Comparison of ENCODE assay signal across 2 cellular contexts in the genomic region with DNA sequence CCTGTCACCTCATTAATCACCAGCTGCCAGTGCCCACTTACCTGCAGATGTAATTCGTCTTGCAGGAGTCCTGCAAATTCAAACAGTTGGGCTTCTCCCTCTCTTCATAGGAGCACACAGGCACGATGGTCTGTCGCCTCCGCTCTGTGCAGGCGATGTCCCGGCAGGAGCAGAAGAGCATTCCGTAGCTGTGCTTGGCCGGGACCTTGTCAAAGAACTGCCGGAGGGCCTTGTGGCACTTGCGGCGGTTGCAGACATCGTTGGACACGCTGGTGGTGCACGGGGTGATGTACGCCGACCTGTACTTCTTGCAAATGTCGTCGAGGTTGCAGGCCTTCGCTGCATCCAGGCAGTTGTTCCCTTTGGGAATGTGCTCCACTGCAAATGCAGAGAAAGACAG.
TF ChIP-seq lines count a peak whose summit lies in the region.

No MANE protein-coding gene starts in this region.

TF ChIP-seq in GM23338, 12 proteins besides CTCF, POLR2A, EP300 and RAD21 (continued from another document):
- TF ChIP-seq, protein P1, sequence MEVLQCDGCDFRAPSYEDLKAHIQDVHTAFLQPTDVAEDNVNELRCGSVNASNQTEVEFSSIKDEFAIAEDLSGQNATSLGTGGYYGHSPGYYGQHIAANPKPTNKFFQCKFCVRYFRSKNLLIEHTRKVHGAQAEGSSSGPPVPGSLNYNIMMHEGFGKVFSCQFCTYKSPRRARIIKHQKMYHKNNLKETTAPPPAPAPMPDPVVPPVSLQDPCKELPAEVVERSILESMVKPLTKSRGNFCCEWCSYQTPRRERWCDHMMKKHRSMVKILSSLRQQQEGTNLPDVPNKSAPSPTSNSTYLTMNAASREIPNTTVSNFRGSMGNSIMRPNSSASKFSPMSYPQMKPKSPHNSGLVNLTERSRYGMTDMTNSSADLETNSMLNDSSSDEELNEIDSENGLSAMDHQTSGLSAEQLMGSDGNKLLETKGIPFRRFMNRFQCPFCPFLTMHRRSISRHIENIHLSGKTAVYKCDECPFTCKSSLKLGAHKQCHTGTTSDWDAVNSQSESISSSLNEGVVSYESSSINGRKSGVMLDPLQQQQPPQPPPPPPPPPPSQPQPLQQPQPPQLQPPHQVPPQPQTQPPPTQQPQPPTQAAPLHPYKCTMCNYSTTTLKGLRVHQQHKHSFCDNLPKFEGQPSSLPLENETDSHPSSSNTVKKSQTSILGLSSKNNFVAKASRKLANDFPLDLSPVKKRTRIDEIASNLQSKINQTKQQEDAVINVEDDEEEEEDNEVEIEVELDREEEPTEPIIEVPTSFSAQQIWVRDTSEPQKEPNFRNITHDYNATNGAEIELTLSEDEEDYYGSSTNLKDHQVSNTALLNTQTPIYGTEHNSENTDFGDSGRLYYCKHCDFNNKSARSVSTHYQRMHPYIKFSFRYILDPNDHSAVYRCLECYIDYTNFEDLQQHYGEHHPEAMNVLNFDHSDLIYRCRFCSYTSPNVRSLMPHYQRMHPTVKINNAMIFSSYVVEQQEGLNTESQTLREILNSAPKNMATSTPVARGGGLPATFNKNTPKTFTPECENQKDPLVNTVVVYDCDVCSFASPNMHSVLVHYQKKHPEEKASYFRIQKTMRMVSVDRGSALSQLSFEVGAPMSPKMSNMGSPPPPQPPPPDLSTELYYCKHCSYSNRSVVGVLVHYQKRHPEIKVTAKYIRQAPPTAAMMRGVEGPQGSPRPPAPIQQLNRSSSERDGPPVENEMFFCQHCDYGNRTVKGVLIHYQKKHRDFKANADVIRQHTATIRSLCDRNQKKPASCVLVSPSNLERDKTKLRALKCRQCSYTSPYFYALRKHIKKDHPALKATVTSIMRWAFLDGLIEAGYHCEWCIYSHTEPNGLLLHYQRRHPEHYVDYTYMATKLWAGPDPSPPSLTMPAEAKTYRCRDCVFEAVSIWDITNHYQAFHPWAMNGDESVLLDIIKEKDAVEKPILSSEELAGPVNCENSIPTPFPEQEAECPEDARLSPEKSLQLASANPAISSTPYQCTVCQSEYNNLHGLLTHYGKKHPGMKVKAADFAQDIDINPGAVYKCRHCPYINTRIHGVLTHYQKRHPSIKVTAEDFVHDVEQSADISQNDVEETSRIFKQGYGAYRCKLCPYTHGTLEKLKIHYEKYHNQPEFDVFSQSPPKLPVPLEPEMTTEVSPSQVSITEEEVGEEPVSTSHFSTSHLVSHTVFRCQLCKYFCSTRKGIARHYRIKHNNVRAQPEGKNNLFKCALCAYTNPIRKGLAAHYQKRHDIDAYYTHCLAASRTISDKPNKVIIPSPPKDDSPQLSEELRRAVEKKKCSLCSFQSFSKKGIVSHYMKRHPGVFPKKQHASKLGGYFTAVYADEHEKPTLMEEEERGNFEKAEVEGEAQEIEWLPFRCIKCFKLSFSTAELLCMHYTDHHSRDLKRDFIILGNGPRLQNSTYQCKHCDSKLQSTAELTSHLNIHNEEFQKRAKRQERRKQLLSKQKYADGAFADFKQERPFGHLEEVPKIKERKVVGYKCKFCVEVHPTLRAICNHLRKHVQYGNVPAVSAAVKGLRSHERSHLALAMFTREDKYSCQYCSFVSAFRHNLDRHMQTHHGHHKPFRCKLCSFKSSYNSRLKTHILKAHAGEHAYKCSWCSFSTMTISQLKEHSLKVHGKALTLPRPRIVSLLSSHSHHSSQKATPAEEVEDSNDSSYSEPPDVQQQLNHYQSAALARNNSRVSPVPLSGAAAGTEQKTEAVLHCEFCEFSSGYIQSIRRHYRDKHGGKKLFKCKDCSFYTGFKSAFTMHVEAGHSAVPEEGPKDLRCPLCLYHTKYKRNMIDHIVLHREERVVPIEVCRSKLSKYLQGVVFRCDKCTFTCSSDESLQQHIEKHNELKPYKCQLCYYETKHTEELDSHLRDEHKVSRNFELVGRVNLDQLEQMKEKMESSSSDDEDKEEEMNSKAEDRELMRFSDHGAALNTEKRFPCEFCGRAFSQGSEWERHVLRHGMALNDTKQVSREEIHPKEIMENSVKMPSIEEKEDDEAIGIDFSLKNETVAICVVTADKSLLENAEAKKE (CRISPR knock-in tag; IDR thresholded peaks at IDR 0.05) = no peak
- no peak for TF ChIP-seq NANOG (IDR thresholded peaks at IDR 0.05; ENCODE audit: borderline replicate concordance)
- TF ChIP-seq JUNB (IDR thresholded peaks at IDR 0.05; ENCODE audit: unreplicated experiment) = no peak
- TF ChIP-seq ZNF114 (CRISPR knock-in tag; IDR thresholded peaks at IDR 0.05) = no peak
- TF ChIP-seq, protein P2, sequence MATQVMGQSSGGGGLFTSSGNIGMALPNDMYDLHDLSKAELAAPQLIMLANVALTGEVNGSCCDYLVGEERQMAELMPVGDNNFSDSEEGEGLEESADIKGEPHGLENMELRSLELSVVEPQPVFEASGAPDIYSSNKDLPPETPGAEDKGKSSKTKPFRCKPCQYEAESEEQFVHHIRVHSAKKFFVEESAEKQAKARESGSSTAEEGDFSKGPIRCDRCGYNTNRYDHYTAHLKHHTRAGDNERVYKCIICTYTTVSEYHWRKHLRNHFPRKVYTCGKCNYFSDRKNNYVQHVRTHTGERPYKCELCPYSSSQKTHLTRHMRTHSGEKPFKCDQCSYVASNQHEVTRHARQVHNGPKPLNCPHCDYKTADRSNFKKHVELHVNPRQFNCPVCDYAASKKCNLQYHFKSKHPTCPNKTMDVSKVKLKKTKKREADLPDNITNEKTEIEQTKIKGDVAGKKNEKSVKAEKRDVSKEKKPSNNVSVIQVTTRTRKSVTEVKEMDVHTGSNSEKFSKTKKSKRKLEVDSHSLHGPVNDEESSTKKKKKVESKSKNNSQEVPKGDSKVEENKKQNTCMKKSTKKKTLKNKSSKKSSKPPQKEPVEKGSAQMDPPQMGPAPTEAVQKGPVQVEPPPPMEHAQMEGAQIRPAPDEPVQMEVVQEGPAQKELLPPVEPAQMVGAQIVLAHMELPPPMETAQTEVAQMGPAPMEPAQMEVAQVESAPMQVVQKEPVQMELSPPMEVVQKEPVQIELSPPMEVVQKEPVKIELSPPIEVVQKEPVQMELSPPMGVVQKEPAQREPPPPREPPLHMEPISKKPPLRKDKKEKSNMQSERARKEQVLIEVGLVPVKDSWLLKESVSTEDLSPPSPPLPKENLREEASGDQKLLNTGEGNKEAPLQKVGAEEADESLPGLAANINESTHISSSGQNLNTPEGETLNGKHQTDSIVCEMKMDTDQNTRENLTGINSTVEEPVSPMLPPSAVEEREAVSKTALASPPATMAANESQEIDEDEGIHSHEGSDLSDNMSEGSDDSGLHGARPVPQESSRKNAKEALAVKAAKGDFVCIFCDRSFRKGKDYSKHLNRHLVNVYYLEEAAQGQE (IDR thresholded peaks at IDR 0.05; ENCODE audit: unreplicated experiment) = no peak

TF ChIP-seq in WTC11, 78 proteins besides CTCF, POLR2A, EP300 and RAD21 (continued from another document):
- TF ChIP-seq, protein P3, sequence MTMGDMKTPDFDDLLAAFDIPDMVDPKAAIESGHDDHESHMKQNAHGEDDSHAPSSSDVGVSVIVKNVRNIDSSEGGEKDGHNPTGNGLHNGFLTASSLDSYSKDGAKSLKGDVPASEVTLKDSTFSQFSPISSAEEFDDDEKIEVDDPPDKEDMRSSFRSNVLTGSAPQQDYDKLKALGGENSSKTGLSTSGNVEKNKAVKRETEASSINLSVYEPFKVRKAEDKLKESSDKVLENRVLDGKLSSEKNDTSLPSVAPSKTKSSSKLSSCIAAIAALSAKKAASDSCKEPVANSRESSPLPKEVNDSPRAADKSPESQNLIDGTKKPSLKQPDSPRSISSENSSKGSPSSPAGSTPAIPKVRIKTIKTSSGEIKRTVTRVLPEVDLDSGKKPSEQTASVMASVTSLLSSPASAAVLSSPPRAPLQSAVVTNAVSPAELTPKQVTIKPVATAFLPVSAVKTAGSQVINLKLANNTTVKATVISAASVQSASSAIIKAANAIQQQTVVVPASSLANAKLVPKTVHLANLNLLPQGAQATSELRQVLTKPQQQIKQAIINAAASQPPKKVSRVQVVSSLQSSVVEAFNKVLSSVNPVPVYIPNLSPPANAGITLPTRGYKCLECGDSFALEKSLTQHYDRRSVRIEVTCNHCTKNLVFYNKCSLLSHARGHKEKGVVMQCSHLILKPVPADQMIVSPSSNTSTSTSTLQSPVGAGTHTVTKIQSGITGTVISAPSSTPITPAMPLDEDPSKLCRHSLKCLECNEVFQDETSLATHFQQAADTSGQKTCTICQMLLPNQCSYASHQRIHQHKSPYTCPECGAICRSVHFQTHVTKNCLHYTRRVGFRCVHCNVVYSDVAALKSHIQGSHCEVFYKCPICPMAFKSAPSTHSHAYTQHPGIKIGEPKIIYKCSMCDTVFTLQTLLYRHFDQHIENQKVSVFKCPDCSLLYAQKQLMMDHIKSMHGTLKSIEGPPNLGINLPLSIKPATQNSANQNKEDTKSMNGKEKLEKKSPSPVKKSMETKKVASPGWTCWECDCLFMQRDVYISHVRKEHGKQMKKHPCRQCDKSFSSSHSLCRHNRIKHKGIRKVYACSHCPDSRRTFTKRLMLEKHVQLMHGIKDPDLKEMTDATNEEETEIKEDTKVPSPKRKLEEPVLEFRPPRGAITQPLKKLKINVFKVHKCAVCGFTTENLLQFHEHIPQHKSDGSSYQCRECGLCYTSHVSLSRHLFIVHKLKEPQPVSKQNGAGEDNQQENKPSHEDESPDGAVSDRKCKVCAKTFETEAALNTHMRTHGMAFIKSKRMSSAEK (CRISPR knock-in tag; IDR thresholded peaks at IDR 0.05; ENCODE audit: borderline replicate concordance) = no peak
- TF ChIP-seq, protein P4, sequence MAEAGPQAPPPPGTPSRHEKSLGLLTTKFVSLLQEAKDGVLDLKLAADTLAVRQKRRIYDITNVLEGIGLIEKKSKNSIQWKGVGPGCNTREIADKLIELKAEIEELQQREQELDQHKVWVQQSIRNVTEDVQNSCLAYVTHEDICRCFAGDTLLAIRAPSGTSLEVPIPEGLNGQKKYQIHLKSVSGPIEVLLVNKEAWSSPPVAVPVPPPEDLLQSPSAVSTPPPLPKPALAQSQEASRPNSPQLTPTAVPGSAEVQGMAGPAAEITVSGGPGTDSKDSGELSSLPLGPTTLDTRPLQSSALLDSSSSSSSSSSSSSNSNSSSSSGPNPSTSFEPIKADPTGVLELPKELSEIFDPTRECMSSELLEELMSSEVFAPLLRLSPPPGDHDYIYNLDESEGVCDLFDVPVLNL (CRISPR knock-in tag; IDR thresholded peaks at IDR 0.05; ENCODE audit: borderline replicate concordance, low read depth) = no peak
- no peak for TF ChIP-seq ZNF396 (CRISPR knock-in tag; IDR thresholded peaks at IDR 0.05; ENCODE audit: borderline replicate concordance)
- TF ChIP-seq, protein P5, sequence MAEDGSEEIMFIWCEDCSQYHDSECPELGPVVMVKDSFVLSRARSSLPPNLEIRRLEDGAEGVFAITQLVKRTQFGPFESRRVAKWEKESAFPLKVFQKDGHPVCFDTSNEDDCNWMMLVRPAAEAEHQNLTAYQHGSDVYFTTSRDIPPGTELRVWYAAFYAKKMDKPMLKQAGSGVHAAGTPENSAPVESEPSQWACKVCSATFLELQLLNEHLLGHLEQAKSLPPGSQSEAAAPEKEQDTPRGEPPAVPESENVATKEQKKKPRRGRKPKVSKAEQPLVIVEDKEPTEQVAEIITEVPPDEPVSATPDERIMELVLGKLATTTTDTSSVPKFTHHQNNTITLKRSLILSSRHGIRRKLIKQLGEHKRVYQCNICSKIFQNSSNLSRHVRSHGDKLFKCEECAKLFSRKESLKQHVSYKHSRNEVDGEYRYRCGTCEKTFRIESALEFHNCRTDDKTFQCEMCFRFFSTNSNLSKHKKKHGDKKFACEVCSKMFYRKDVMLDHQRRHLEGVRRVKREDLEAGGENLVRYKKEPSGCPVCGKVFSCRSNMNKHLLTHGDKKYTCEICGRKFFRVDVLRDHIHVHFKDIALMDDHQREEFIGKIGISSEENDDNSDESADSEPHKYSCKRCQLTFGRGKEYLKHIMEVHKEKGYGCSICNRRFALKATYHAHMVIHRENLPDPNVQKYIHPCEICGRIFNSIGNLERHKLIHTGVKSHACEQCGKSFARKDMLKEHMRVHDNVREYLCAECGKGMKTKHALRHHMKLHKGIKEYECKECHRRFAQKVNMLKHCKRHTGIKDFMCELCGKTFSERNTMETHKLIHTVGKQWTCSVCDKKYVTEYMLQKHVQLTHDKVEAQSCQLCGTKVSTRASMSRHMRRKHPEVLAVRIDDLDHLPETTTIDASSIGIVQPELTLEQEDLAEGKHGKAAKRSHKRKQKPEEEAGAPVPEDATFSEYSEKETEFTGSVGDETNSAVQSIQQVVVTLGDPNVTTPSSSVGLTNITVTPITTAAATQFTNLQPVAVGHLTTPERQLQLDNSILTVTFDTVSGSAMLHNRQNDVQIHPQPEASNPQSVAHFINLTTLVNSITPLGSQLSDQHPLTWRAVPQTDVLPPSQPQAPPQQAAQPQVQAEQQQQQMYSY (CRISPR knock-in tag; IDR thresholded peaks at IDR 0.05) = no peak
- no peak for TF ChIP-seq PRRX2 (CRISPR knock-in tag; IDR thresholded peaks at IDR 0.05)
- TF ChIP-seq, protein P6, sequence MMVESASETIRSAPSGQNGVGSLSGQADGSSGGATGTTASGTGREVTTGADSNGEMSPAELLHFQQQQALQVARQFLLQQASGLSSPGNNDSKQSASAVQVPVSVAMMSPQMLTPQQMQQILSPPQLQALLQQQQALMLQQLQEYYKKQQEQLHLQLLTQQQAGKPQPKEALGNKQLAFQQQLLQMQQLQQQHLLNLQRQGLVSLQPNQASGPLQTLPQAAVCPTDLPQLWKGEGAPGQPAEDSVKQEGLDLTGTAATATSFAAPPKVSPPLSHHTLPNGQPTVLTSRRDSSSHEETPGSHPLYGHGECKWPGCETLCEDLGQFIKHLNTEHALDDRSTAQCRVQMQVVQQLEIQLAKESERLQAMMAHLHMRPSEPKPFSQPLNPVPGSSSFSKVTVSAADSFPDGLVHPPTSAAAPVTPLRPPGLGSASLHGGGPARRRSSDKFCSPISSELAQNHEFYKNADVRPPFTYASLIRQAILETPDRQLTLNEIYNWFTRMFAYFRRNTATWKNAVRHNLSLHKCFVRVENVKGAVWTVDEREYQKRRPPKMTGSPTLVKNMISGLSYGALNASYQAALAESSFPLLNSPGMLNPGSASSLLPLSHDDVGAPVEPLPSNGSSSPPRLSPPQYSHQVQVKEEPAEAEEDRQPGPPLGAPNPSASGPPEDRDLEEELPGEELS (CRISPR knock-in tag; IDR thresholded peaks at IDR 0.05) = no peak
- no peak for TF ChIP-seq ZNF423 (CRISPR knock-in tag; IDR thresholded peaks at IDR 0.05)
- TF ChIP-seq, protein P7, sequence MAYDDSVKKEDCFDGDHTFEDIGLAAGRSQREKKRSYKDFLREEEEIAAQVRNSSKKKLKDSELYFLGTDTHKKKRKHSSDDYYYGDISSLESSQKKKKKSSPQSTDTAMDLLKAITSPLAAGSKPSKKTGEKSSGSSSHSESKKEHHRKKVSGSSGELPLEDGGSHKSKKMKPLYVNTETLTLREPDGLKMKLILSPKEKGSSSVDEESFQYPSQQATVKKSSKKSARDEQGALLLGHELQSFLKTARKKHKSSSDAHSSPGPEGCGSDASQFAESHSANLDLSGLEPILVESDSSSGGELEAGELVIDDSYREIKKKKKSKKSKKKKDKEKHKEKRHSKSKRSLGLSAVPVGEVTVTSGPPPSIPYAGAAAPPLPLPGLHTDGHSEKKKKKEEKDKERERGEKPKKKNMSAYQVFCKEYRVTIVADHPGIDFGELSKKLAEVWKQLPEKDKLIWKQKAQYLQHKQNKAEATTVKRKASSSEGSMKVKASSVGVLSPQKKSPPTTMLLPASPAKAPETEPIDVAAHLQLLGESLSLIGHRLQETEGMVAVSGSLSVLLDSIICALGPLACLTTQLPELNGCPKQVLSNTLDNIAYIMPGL (CRISPR knock-in tag; IDR thresholded peaks at IDR 0.05) = no peak
- TF ChIP-seq, protein P8, sequence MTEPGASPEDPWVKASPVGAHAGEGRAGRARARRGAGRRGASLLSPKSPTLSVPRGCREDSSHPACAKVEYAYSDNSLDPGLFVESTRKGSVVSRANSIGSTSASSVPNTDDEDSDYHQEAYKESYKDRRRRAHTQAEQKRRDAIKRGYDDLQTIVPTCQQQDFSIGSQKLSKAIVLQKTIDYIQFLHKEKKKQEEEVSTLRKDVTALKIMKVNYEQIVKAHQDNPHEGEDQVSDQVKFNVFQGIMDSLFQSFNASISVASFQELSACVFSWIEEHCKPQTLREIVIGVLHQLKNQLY (CRISPR knock-in tag; IDR thresholded peaks at IDR 0.05) = no peak
